9 cellular contexts compared by ENCODE assay signal in the genomic region with DNA sequence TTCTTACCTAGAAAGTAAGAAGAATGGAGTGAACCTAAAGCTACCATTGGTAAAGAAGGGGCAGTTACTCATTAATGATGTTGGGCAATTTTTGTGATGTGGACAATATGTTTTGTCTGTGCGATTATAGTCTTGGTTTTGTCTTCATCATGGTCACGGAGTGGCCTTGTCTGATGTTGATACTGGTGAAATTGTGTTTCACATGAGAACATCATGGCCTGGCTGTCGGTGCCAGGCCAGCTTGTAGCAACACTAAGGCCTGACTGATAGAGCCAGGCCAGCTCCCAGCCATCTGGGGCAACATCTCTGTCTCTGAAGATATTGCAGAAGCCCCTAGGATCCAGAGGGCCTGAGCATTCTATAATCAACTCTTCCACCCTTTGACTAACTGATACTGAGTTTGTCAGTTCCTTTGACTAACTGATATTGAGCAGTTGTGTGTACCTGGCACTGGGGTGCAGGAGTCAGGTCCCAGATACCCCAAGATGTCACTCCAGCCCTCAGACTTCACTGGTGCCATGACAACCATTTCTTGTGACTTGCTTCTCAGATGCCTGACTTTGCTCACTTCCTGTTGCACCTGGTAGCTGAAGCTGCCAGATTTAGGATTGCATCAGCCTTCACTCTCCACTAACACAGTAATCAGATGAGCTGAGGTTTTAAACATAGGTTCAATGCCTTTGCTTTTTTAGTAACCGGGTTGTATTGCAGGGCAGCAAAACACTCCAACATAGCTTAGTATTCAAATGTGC.
DNase-seq lines count a peak whose midpoint lies in the region; ATAC-seq and TF ChIP-seq lines count a peak whose summit lies in the region.
"Had no signal": no experiment of that assay in that cellular context is flagged by ENCODE, and none has a peak within 500 bp of the region (broad histone marks: within the 10 kb centered on the region; RNA-seq: fewer than 3 reads in every experiment).

No MANE protein-coding gene starts in this region.

- 79% methylated on average over 4 of the region's 4 CpGs for WGBS in liver

- no peak overlapping the region for H3K9ac ChIP-seq in liver (ENCODE audit: low read depth in 1 of 2, low read length in 2 of 2)

- DNase-seq in NCI-H1092 treated with DMSO at 0.1 percent for 48 hours (lab: John Stamatoyannopoulos, UW): peak; percentile 44
- no peak for DNase-seq in NCI-H1092 (lab: John Stamatoyannopoulos, UW)
- DNase-seq in OCI-LY7 (ENCODE audit: low spot score): peak; percentile 98
- no peak for DNase-seq in 8988T
- DNase-seq in mesenteric fat pad (ENCODE audit: low spot score): no peak
- DNase-seq in effector CD4-positive, alpha-beta T cell: no peak

- no peak overlapping the region for H2AFZ ChIP-seq in OCI-LY7 (ENCODE audit: low read length)

- peaks cover 81% of the 10 kb centered on the region for H3K4me1 ChIP-seq in OCI-LY7 (ENCODE audit: insufficient read depth, low read length, poor library complexity, severe bottlenecking)
- no peaks in the 10 kb centered on the region for H3K4me1 ChIP-seq in liver (ENCODE audit: control insufficient read depth in 4 of 4, insufficient read depth in 4 of 4, low read length in 3 of 4)
- H3K4me1 ChIP-seq: A549 had no signal

- POLR2A ChIA-PET in OCI-LY7 (lab: Charles Lee): interaction anchor here (0.6 to 12.3 kb wide), 16 partner anchors 8 to 154 kb away, joined by 3 to 517 read pairs (median 3); no protein-coding TSS in a partner anchor

- peaks cover 33% of the 10 kb centered on the region; the same call in 1 of the 2 replicates for H3K79me2 ChIP-seq in OCI-LY7 (ENCODE audit: insufficient read depth, low read depth, low read length)

- H3K36me3 ChIP-seq in OCI-LY7 (ENCODE audit: insufficient read depth, low read length) (peaks cover 76% of the 10 kb centered on the region), liver (ENCODE audit: control insufficient read depth in 4 of 4, insufficient read depth in 3 of 4, low read depth in 1 of 4, low read length in 3 of 4) (peaks cover under 1 to 17% (median 11%) of the 10 kb centered on the region in 4 donors)

- H3K9me2 ChIP-seq in OCI-LY7 (ENCODE audit: insufficient read depth, low read length): no peaks in the 10 kb centered on the region

- no peaks in the 10 kb centered on the region for H4K20me1 ChIP-seq in OCI-LY7 (ENCODE audit: insufficient read depth, low read length)

- peak overlapping the region; percentile 71 for H3K4me2 ChIP-seq in OCI-LY7 (ENCODE audit: low read length)
- H3K4me2 ChIP-seq: A549 had no signal

- H3K9me3 ChIP-seq in OCI-LY7 (ENCODE audit: low read length): peaks cover 17% of the 10 kb centered on the region; the same call in 1 of the 2 replicates
- peaks cover 3 to 5% (median 4%) of the 10 kb centered on the region in 4 donors for H3K9me3 ChIP-seq in liver (ENCODE audit: control insufficient read depth in 4 of 4, low read length in 3 of 4)

- H3K4me3 ChIP-seq in OCI-LY7 (ENCODE audit: low read depth, low read length, poor library complexity, severe bottlenecking) (peak overlapping the region; percentile 37), liver (ENCODE audit: low read depth in 1 of 3, low read length in 3 of 3) (no peak overlapping the region)
- H3K4me3 ChIP-seq: A549 had no signal

- peak overlapping the region; percentile 96 for H3K27ac ChIP-seq in OCI-LY7 (ENCODE audit: low read depth, low read length, poor library complexity, severe bottlenecking)
- no peak overlapping the region for H3K27ac ChIP-seq in liver (ENCODE audit: low read depth in 1 of 2, low read length in 2 of 2)
- H3K27ac ChIP-seq: A549 had no signal

- TF ChIP-seq RAD21 in liver (IDR thresholded peaks at IDR 0.05): no peak

- BruUV-seq in OCI-LY7 (replicated peaks; lab: Mats Ljungman, UMichigan): TSS peak; percentile 93

- H3K27me3 ChIP-seq in liver (ENCODE audit: control insufficient read depth in 4 of 4, insufficient read depth in 4 of 4, low read length in 3 of 4): no peaks in the 10 kb centered on the region

- peak; percentile 89 for ATAC-seq in HG02678 (IDR thresholded peaks at IDR 0.05; ENCODE audit: unreplicated experiment)
- ATAC-seq: A549 had no signal

- CTCF ChIA-PET in OCI-LY7 (lab: Charles Lee; ENCODE audit: unreplicated experiment): interaction anchor here (0.6 to 2.0 kb wide), 3 partner anchors 84 to 131 kb away, joined by 3 to 5 read pairs (median 3); no protein-coding TSS in a partner anchor

- TF ChIP-seq CTCF in OCI-LY7 (conservative IDR thresholded peaks at IDR 0.05; ENCODE audit: low read length) (no peak), liver (IDR thresholded peaks at IDR 0.05; ENCODE audit: low read depth, low read length, missing input control) (no peak)

- intact Hi-C loops in OCI-LY7 (cut with micrococcal nuclease; ENCODE audit: unreplicated experiment): loop anchor here (1.0 to 5.0 kb wide), 4 partner anchors 12 to 398 kb away; no protein-coding TSS in a partner anchor

TF ChIP-seq in liver, 16 proteins besides CTCF, POLR2A, EP300 and RAD21:
- no peak for TF ChIP-seq FOXA2 (IDR thresholded peaks at IDR 0.05)
- TF ChIP-seq, protein P1, sequence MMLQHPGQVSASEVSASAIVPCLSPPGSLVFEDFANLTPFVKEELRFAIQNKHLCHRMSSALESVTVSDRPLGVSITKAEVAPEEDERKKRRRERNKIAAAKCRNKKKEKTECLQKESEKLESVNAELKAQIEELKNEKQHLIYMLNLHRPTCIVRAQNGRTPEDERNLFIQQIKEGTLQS (IDR thresholded peaks at IDR 0.05): peak; percentile 20

Comparison
In these comparisons a context has a peak if more than half of its experiments do, and no peak if none do; other contexts are left out.
1. DNase-seq: peak in NCI-H1092 treated with DMSO at 0.1 percent for 48 hours (single experiment) and OCI-LY7 (single experiment); none in NCI-H1092 (single experiment), 8988T (single experiment), mesenteric fat pad (single experiment) and effector CD4-positive, alpha-beta T cell (single experiment).